In genomic region chrX:121456315-121456714, GRCh38 we compare ENCODE assay signal across 12 cellular contexts.
DNase-seq lines count a peak whose midpoint lies in the region; ATAC-seq and TF ChIP-seq lines count a peak whose summit lies in the region.
"Had no signal": no experiment of that assay in that cellular context is flagged by ENCODE, and none has a peak within 500 bp of the region (broad histone marks: within the 10 kb centered on the region; RNA-seq: fewer than 3 reads in every experiment).

No MANE protein-coding gene starts in this region.

- TF ChIP-seq POLR2A in vagina (IDR thresholded peaks at IDR 0.05) (no peak), body of pancreas (IDR thresholded peaks at IDR 0.05) (no peak)

- peaks cover 30% of the 10 kb centered on the region for H3F3A ChIP-seq in DOHH2 (ENCODE audit: control insufficient read depth, insufficient read depth)

- 58 to 61% methylated on average over 3 of the region's 3 CpGs for WGBS in body of pancreas, 2 donors

- H3K4me3 ChIP-seq in DOHH2 (ENCODE audit: low read length) (peak overlapping the region; percentile 68), vagina (no peak overlapping the region), body of pancreas (no peak overlapping the region)
- H3K4me3 ChIP-seq: mucosa of descending colon, psoas muscle had no signal

- peak overlapping the region; percentile 99 for H3K27ac ChIP-seq in DOHH2 (ENCODE audit: low read depth, low read length)
- no peak overlapping the region for H3K27ac ChIP-seq in vagina
- H3K27ac ChIP-seq in body of pancreas = no peak overlapping the region
- H3K27ac ChIP-seq: psoas muscle had no signal

- no peaks in the 10 kb centered on the region for H4K20me1 ChIP-seq in DOHH2 (ENCODE audit: control insufficient read depth, insufficient read depth, low read depth, low read length)

- TF ChIP-seq CTCF in DOHH2 (IDR thresholded peaks at IDR 0.05; ENCODE audit: low read depth, low read length, poor library complexity, severe bottlenecking) = no peak
- no peak for TF ChIP-seq CTCF in vagina (IDR thresholded peaks at IDR 0.05)
- TF ChIP-seq CTCF in body of pancreas (IDR thresholded peaks at IDR 0.05) = no peak

- intact Hi-C loops in vagina (cut with DNase I) = no loop called here
- intact Hi-C loops in body of pancreas (cut with DNase I) = no loop called here

- H3K9me3 ChIP-seq in DOHH2 (ENCODE audit: control insufficient read depth, insufficient read depth, low read length) (peaks cover 3% of the 10 kb centered on the region), vagina (no peaks in the 10 kb centered on the region), body of pancreas (no peaks in the 10 kb centered on the region)
- H3K9me3 ChIP-seq: mucosa of descending colon, psoas muscle had no signal

- DNase-seq in left lobe of liver (ENCODE audit: low spot score) = no peak
- DNase-seq in epidermal melanocyte (ENCODE audit: insufficient read length, low spot score) = no peak
- no peak for DNase-seq in vagina (ENCODE audit: extremely low spot score in 2 of 2)
- no peak for DNase-seq in body of pancreas
- DNase-seq: activated CD8-positive, alpha-beta memory T cell treated with anti-CD3 and anti-CD28 coated beads, Interleukin-2, amount 50 U/mL, for 48 hours; mucosa of descending colon; NCI-H187; psoas muscle had no signal

- peak overlapping the region; percentile 84 for H3K4me2 ChIP-seq in DOHH2 (ENCODE audit: low read length)

- H3K4me1 ChIP-seq in DOHH2 (ENCODE audit: control insufficient read depth, low read length) = peaks cover 56% of the 10 kb centered on the region
- no peaks in the 10 kb centered on the region for H3K4me1 ChIP-seq in vagina
- no peaks in the 10 kb centered on the region for H3K4me1 ChIP-seq in body of pancreas
- H3K4me1 ChIP-seq: psoas muscle had no signal

- H3K36me3 ChIP-seq in DOHH2 (ENCODE audit: control insufficient read depth, low read length) (peaks cover 10% of the 10 kb centered on the region; the same call in 1 of the 2 replicates), vagina (no peaks in the 10 kb centered on the region), body of pancreas (replicated peaks in 1 of 2; ENCODE audit: insufficient read depth in 1 of 2, low read depth in 2 of 2) (no peaks in the 10 kb centered on the region)

- no peaks in the 10 kb centered on the region for H3K79me2 ChIP-seq in DOHH2 (ENCODE audit: control insufficient read depth, low read length)

- H3K9me2 ChIP-seq in DOHH2 (replicated peaks; ENCODE audit: control insufficient read depth, low read length) = no peaks in the 10 kb centered on the region

- ATAC-seq in GM19397 (IDR thresholded peaks at IDR 0.05; ENCODE audit: unreplicated experiment) = peak; percentile 91
- peak; percentile 76 for ATAC-seq in HG02798 (IDR thresholded peaks at IDR 0.05; ENCODE audit: poor library complexity, unreplicated experiment)
- peak; percentile 94 for ATAC-seq in HG03457 (IDR thresholded peaks at IDR 0.05; ENCODE audit: unreplicated experiment)
- no peak for ATAC-seq in left lobe of liver
- ATAC-seq in body of pancreas = no peak
- ATAC-seq: mucosa of descending colon, psoas muscle had no signal

- H3K27me3 ChIP-seq in DOHH2 (ENCODE audit: control insufficient read depth, low read length) (no peaks in the 10 kb centered on the region), vagina (no peaks in the 10 kb centered on the region), body of pancreas (no peaks in the 10 kb centered on the region)

Comparison
In these comparisons a context has a peak if more than half of its experiments do, and no peak if none do; other contexts are left out.
1. ATAC-seq: peak in GM19397 (single experiment), HG02798 (single experiment) and HG03457 (single experiment); none in left lobe of liver (single experiment) and body of pancreas (single experiment).